ENCODE assay signal across 16 cellular contexts in genomic region chr11:44729718-44730117, GRCh38. TPM values are rescaled to one million over a fixed set of nuclear protein-coding genes. Genes with fewer than 3 reads are reported as not detected.
A peak's percentile ranks its signal among the peaks of the same experiment; 100 is the strongest.
DNase-seq lines count a peak whose midpoint lies in the region; ATAC-seq, FAIRE-seq and TF ChIP-seq lines count a peak whose summit lies in the region.
"Had no signal": no experiment of that assay in that cellular context is flagged by ENCODE, and none has a peak within 500 bp of the region (broad histone marks: within the 10 kb centered on the region; RNA-seq: fewer than 3 reads in every experiment).

No MANE protein-coding gene starts in this region.

- H3K4me3 ChIP-seq in right cardiac atrium (ENCODE audit: low read length): no peak overlapping the region
- H3K4me3 ChIP-seq in lung: no peak overlapping the region
- H3K4me3 ChIP-seq in vagina: no peak overlapping the region

- H3K27ac ChIP-seq in right cardiac atrium (ENCODE audit: low read length) (peak overlapping the region; percentile 90), lung (ENCODE audit: low read depth in 1 of 2, low read length in 1 of 2) (peak overlapping the region; percentile 28 to 71), vagina (peak overlapping the region; percentile 9)

- peaks cover 37% of the 10 kb centered on the region for H3K4me1 Mint-ChIP-seq in activated naive CD8-positive, alpha-beta T cell treated with anti-CD3 and anti-CD28 coated beads, Interleukin-2, amount 50 U/mL, for 24 hours

- H3K4me1 ChIP-seq in right cardiac atrium (ENCODE audit: control insufficient read depth, insufficient read depth, low read length): peaks cover 19% of the 10 kb centered on the region
- peaks cover 9% of the 10 kb centered on the region in 2 donors for H3K4me1 ChIP-seq in lung (ENCODE audit: control insufficient read depth in 2 of 2, insufficient read depth in 2 of 2, low read length in 2 of 2)
- H3K4me1 ChIP-seq in vagina: peaks cover 36% of the 10 kb centered on the region

- ATAC-seq in right cardiac atrium (no peak), Right ventricle myocardium superior (ENCODE audit: poor library complexity) (no peak), lung (ENCODE audit: insufficient read depth, low FRiP score) (no peak)
- ATAC-seq in activated naive CD8-positive, alpha-beta T cell treated with anti-CD3 and anti-CD28 coated beads, Interleukin-2, amount 50 U/mL, for 24 hours: no peak
- ATAC-seq: left lobe of liver, Panc1 had no signal

- TF ChIP-seq CTCF in lung (IDR thresholded peaks at IDR 0.05; ENCODE audit: control extremely low read depth, extremely low read depth) (no peak), vagina (IDR thresholded peaks at IDR 0.05) (no peak)

- H3K27me3 ChIP-seq in right cardiac atrium (ENCODE audit: control insufficient read depth, insufficient read depth): no peaks in the 10 kb centered on the region
- no peaks in the 10 kb centered on the region for H3K27me3 ChIP-seq in lung (ENCODE audit: control insufficient read depth, insufficient read depth)
- H3K27me3 ChIP-seq in vagina: no peaks in the 10 kb centered on the region

- no peaks in the 10 kb centered on the region for H3K9me3 ChIP-seq in right cardiac atrium (ENCODE audit: control insufficient read depth, low read length)
- H3K9me3 ChIP-seq in lung (ENCODE audit: control insufficient read depth in 2 of 2, insufficient read depth in 1 of 2, low read length in 1 of 2): no peaks in the 10 kb centered on the region
- H3K9me3 ChIP-seq in vagina: no peaks in the 10 kb centered on the region

- no peak for TF ChIP-seq POLR2A in vagina (IDR thresholded peaks at IDR 0.05)

- H3K36me3 ChIP-seq in lung (ENCODE audit: control insufficient read depth in 2 of 2, insufficient read depth in 2 of 2, low read length in 2 of 2) (no peaks in the 10 kb centered on the region), vagina (no peaks in the 10 kb centered on the region)

- no peaks in the 10 kb centered on the region for H3K36me3 Mint-ChIP-seq in activated naive CD8-positive, alpha-beta T cell treated with anti-CD3 and anti-CD28 coated beads, Interleukin-2, amount 50 U/mL, for 24 hours (ENCODE audit: low read depth)

- WGBS in right cardiac atrium: 46% methylated on average over 3 of the region's 3 CpGs
- 59 to 71% methylated on average over 3 of the region's 3 CpGs for WGBS in lung, 2 donors

- H3K27me3 Mint-ChIP-seq in activated naive CD8-positive, alpha-beta T cell treated with anti-CD3 and anti-CD28 coated beads, Interleukin-2, amount 50 U/mL, for 24 hours: peaks cover 42% of the 10 kb centered on the region

- no peak for DNase-seq in right cardiac atrium
- DNase-seq in Right ventricle myocardium superior: no peak
- peak; percentile 10 for DNase-seq in activated naive CD8-positive, alpha-beta T cell treated with anti-CD3 and anti-CD28 coated beads, Interleukin-2, amount 50 U/mL, for 24 hours
- no peak for DNase-seq in lung (ENCODE audit: low spot score)
- no peak for DNase-seq in vagina (ENCODE audit: extremely low spot score in 2 of 2)
- DNase-seq in kidney glomerular epithelial cell (lab: John Stamatoyannopoulos, UW): no peak
- DNase-seq in DMS79 (lab: John Stamatoyannopoulos, UW): no peak
- DNase-seq in GM19239 (ENCODE audit: insufficient read length, low spot score): no peak
- DNase-seq: foreskin melanocyte, HFFc6, NCI-H1092 treated with DMSO at 0.1 percent for 48 hours, NCI-H345, posterior cingulate gyrus, T-helper 9 cell had no signal

- H3K27ac Mint-ChIP-seq in activated naive CD8-positive, alpha-beta T cell treated with anti-CD3 and anti-CD28 coated beads, Interleukin-2, amount 50 U/mL, for 24 hours: no peak overlapping the region
- H3K27ac Mint-ChIP-seq: HFFc6 had no signal

- intact Hi-C loops in right cardiac atrium (cut with DNase I): loop anchor here (2.0 to 10.0 kb wide), 9 partner anchors 43 to 183 kb away; no protein-coding TSS in a partner anchor
- intact Hi-C loops in Right ventricle myocardium superior (cut with DNase I): loop anchor here (5.0 kb wide), 4 partner anchors 48 to 183 kb away; no protein-coding TSS in a partner anchor
- intact Hi-C loops in vagina (cut with DNase I): loop anchor here (2.0 to 10.0 kb wide), 3 partner anchors 37 to 165 kb away; no protein-coding TSS in a partner anchor

- FAIRE-seq in GM19239 (lab: Jason Lieb, UNC): no peak

- no peak overlapping the region for H3K4me3 Mint-ChIP-seq in activated naive CD8-positive, alpha-beta T cell treated with anti-CD3 and anti-CD28 coated beads, Interleukin-2, amount 50 U/mL, for 24 hours
- H3K4me3 Mint-ChIP-seq: HFFc6 had no signal

- H3K9me3 Mint-ChIP-seq in activated naive CD8-positive, alpha-beta T cell treated with anti-CD3 and anti-CD28 coated beads, Interleukin-2, amount 50 U/mL, for 24 hours: no peaks in the 10 kb centered on the region
- H3K9me3 Mint-ChIP-seq: HFFc6 had no signal

RNA-seq across cellular contexts. Expression of gene TSPAN18, which starts 3.0 kb away (rescaled TPM):
- 100 to 1,000 TPM; 158 to 236 (median 207) TPM for total RNA-seq in right cardiac atrium
- polyA plus RNA-seq in right cardiac atrium: 120 TPM
- total RNA-seq in Right ventricle myocardium superior: 99.7 TPM
- total RNA-seq in lung: 10 to 100 TPM; 18.3 to 40.7 TPM
- polyA plus RNA-seq in lung: 10 to 100 TPM in 1 of 2 donors, 1 to 10 TPM in 1; 8.3 to 24.4 TPM
- total RNA-seq in vagina: 12.8 TPM

Comparison
In these comparisons a context has a peak if more than half of its experiments do, and no peak if none do; other contexts are left out.
1. H3K27ac ChIP-seq: peak in every context shown above with its lines; median percentile 90 in right cardiac atrium; 50 in lung; 9 in vagina.